2 cellular contexts compared by ENCODE assay signal in the genomic region with DNA sequence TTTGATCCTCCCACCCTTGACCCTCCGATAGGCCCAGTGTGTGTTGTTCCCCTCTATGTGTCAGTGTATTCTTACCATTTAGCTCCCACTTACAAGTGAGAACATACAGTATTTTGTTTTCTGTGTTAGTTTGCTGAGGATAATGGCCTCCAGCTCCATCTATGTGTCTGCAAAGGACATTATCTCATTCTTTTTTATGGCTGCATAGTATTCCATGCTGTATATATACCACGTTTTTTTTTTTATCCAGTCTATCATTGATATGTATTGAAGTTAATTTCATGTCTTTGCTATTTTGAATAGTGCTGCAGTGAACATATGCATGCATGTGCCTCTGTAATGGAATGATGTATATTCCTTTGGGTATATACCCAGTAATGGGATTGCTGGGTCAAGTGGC.
ATAC-seq and TF ChIP-seq lines count a peak whose summit lies in the region.
"Not testable (repeated sequence)": the region's sequence is repeated elsewhere in the genome, so short reads cannot be mapped to it uniquely, and the experiment has no call there.

No MANE protein-coding gene starts in this region.

- H3K4me3 ChIP-seq in HEK293 (ENCODE audit: low read depth, low read length) = not testable (repeated sequence)

- POLR2A ChIA-PET in HEK293 (lab: Yijun Ruan, JAX) = not testable (repeated sequence)

- not testable (repeated sequence) for TF ChIP-seq CTCF in HEK293 (tag by site-specific recombination; IDR thresholded peaks at IDR 0.05)

- H3K36me3 ChIP-seq in HEK293 (ENCODE audit: control insufficient read depth in 2 of 2, insufficient read depth in 1 of 2, low read length in 2 of 2) = not testable (repeated sequence)

- not testable (repeated sequence) for ATAC-seq in SK-N-SH treated with all-trans-retinoic acid at 6 μM for 48 hours

- not testable (repeated sequence) for H3K9me3 ChIP-seq in HEK293 (ENCODE audit: control insufficient read depth, insufficient read depth, low read depth, low read length)

- H3K27ac ChIP-seq in HEK293 (ENCODE audit: extremely low read depth, low read depth, low read length) = not testable (repeated sequence)

- CTCF ChIA-PET in HEK293 (lab: Yijun Ruan, JAX) = not testable (repeated sequence)

- not testable (repeated sequence) for H3K4me1 ChIP-seq in HEK293 (ENCODE audit: control insufficient read depth, insufficient read depth, low read length)

TF ChIP-seq in HEK293, 187 proteins besides CTCF, POLR2A, EP300 and RAD21:
- TF ChIP-seq ZNF146 (tag by site-specific recombination; IDR thresholded peaks at IDR 0.05) = peak; percentile 66

TF ChIP-seq in SK-N-SH treated with all-trans-retinoic acid at 6 μM for 48 hours, 23 proteins besides CTCF, POLR2A, EP300 and RAD21:
- peak; percentile 78 for TF ChIP-seq ZNF8 (CRISPR knock-in tag; IDR thresholded peaks at IDR 0.05)
